Comparison of ENCODE assay signal across 17 cellular contexts in the genomic region with DNA sequence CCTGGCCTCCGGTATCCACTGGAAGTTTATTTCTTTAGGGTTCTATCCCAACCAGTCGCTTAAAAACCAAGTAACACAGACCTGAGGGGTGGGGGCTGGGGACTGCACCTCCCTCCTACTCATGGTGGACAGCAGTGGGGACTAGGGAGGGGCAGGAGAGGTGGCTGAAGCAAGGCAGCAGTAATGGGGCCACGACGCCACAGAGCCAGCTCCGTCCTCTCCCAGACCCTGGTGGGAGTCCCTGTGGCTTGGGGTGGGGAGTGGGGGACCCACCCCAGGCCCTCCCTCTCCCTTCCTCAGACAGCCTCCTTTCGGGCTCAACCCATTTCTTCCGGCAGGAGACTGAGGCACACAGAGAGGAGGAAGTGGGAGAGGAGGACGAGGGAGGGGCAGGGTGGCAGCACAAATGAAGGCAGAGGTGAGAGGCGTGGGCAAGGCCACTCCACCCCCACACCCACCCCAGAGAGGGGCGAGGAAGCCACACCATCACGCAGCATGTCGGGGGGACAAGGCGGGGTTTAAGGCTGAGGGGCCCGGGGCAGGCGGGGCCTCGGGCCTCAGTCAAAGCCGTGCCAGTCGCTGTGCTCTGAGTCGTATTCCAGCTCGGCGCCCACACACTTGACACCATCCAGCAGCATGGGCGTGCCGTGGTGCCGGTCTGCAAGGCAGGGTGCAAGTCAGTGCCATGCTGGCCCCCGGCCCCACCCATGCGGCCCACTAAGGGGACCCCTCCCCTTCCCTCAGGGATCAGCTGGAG. TPM values are rescaled to one million over a fixed set of nuclear protein-coding genes. Genes with fewer than 3 reads are reported as not detected.
DNase-seq lines count a peak whose midpoint lies in the region; ATAC-seq and TF ChIP-seq lines count a peak whose summit lies in the region.
"Had no signal": no experiment of that assay in that cellular context is flagged by ENCODE, and none has a peak within 500 bp of the region (broad histone marks: within the 10 kb centered on the region; RNA-seq: fewer than 3 reads in every experiment).

No MANE protein-coding gene starts in this region.

- no peak overlapping the region for H3K27ac ChIP-seq in HCT116 (ENCODE audit: low read depth, low read length)
- no peak overlapping the region for H3K27ac ChIP-seq in osteoblast (ENCODE audit: low read depth, low read length)
- H3K27ac ChIP-seq: right lobe of liver, thyroid gland had no signal

- TF ChIP-seq RAD21 in HCT116 (IDR thresholded peaks at IDR 0.05; ENCODE audit: low read depth), result no peak

- no peak for ATAC-seq in HCT116

- no peak for TF ChIP-seq POLR2A in HCT116 (IDR thresholded peaks at IDR 0.05; ENCODE audit: borderline replicate concordance, extremely low read depth, insufficient read depth, insufficient read length)

- RAD21 ChIA-PET in HCT116 (lab: Charles Lee; ENCODE audit: low non-redundant PET in 1 of 2, low total read pairs in 2 of 2, uncharacterized antibody in 2 of 2, unreplicated experiment in 2 of 2), result interaction anchor here in 1 of 2 experiments (0.9 to 1.7 kb wide), 2 partner anchors 65 to 101 kb away, joined by 3 read pairs; no protein-coding TSS in a partner anchor

- intact Hi-C loops in HCT116 (cut with micrococcal nuclease), result no loop called here
- intact Hi-C loops in MCF 10A (cut with micrococcal nuclease), result loop anchor here (1.0 kb wide), 1 partner anchor 67 kb away; the partner anchor contains the start of gene AP5S1

- H3K9me3 ChIP-seq in HCT116 (ENCODE audit: control insufficient read depth in 1 of 2, insufficient read depth in 1 of 2, low read depth in 1 of 2, low read length in 2 of 2) (no peaks in the 10 kb centered on the region), osteoblast (ENCODE audit: low read depth, low read length) (no peaks in the 10 kb centered on the region)
- H3K9me3 ChIP-seq: right lobe of liver, SK-N-SH, thyroid gland had no signal

- no peaks in the 10 kb centered on the region for H3K27me3 Mint-ChIP-seq in MCF 10A (ENCODE audit: insufficient read depth, unreplicated experiment)
- H3K27me3 Mint-ChIP-seq: activated B cell treated with CpG ODN at 0.5 μM for 24 hours had no signal

- peaks cover 0 to 8% of the 10 kb centered on the region in 2 experiments; a peak in 1 of 4 replicates for H3K4me1 ChIP-seq in HCT116 (ENCODE audit: control insufficient read depth in 1 of 2, insufficient read depth in 2 of 2, low read length in 2 of 2)
- H3K4me1 ChIP-seq in osteoblast (ENCODE audit: insufficient read depth, low read length), result no peaks in the 10 kb centered on the region

- no peak overlapping the region for H3K4me3 Mint-ChIP-seq in MCF 10A (ENCODE audit: unreplicated experiment)
- H3K4me3 Mint-ChIP-seq: activated CD8-positive, alpha-beta T cell treated with anti-CD3 and anti-CD28 coated beads, Interleukin-2, amount 10 ng/mL, durations not matched to agents 7 days and 5 days; stimulated activated naive B cell treated with anti-CD40 and anti-IgM and Interleukin-4, amounts not matched to agents 10 μg/mL and 1 μg/mL and 100 μg/mL, for 72 hours had no signal

- H3K4me3 ChIP-seq in HCT116 (replicated peaks in 1 of 2; ENCODE audit: low read depth in 1 of 2, low read length in 2 of 2) (no peak overlapping the region), osteoblast (ENCODE audit: insufficient read depth, low read length) (no peak overlapping the region)
- H3K4me3 ChIP-seq: lung, right lobe of liver, thyroid gland had no signal

- no peaks in the 10 kb centered on the region for H3K9me2 ChIP-seq in HCT116 (ENCODE audit: insufficient read depth)
- H3K9me2 ChIP-seq: SK-N-SH had no signal

- POLR2A ChIA-PET in HCT116 (lab: Charles Lee), result no interaction called here
- POLR2A ChIA-PET in MCF 10A (lab: Yijun Ruan, JAX), result interaction anchor here (0.6 to 1.8 kb wide), 5 partner anchors 10 to 32 kb away, joined by 3 to 9 read pairs (median 5); partner anchors contain the start of genes ADISSP and CENPB

- H3K27me3 ChIP-seq in HCT116 (ENCODE audit: insufficient read depth, low read length), result no peaks in the 10 kb centered on the region
- H3K27me3 ChIP-seq in osteoblast (ENCODE audit: insufficient read depth, low read length), result no peaks in the 10 kb centered on the region
- H3K27me3 ChIP-seq: thyroid gland had no signal

- no peak overlapping the region for H3K9ac ChIP-seq in HCT116 (ENCODE audit: low read length)
- H3K9ac ChIP-seq: SK-N-SH had no signal

- peaks cover 20% of the 10 kb centered on the region for H3K36me3 Mint-ChIP-seq in MCF 10A (ENCODE audit: insufficient read depth, unreplicated experiment)

- CTCF ChIA-PET in HCT116 (lab: Charles Lee), result interaction anchor here (1.0 to 1.8 kb wide), 7 partner anchors 9 to 101 kb away, joined by 3 to 8 read pairs (median 4); partner anchors contain the start of genes CENPB and SPEF1
- CTCF ChIA-PET in MCF 10A (lab: Yijun Ruan, JAX), result interaction anchor here (0.6 to 5.7 kb wide), 14 partner anchors 8 to 491 kb away, joined by 3 to 65 read pairs (median 4); partner anchors contain the start of gene ADISSP

- no peak overlapping the region for H3K27ac Mint-ChIP-seq in MCF 10A (ENCODE audit: low read depth, unreplicated experiment)
- H3K27ac Mint-ChIP-seq: activated B cell treated with CpG ODN at 0.5 μM for 24 hours; activated CD8-positive, alpha-beta T cell treated with anti-CD3 and anti-CD28 coated beads, Interleukin-2, amount 10 ng/mL, durations not matched to agents 7 days and 5 days; effector memory CD8-positive, alpha-beta T cell; stimulated activated naive B cell treated with anti-CD40 and anti-IgM and Interleukin-4, amounts not matched to agents 10 μg/mL and 1 μg/mL and 100 μg/mL, for 72 hours had no signal

- H3K79me2 ChIP-seq in HCT116 (ENCODE audit: insufficient read depth, low read length) (peaks cover 2% of the 10 kb centered on the region; the same call in 1 of the 2 replicates), osteoblast (ENCODE audit: insufficient read depth, low read length) (no peaks in the 10 kb centered on the region)

- H3K36me3 ChIP-seq in HCT116 (ENCODE audit: control insufficient read depth in 1 of 2, insufficient read depth in 2 of 2, low read length in 2 of 2), result peaks cover 6 to 33% of the 10 kb centered on the region in 2 experiments; a peak in 3 of 4 replicates
- H3K36me3 ChIP-seq in osteoblast (ENCODE audit: insufficient read depth, low read length), result peaks cover 8% of the 10 kb centered on the region
- H3K36me3 ChIP-seq: right lobe of liver, thyroid gland had no signal

- H3K4me2 ChIP-seq in HCT116 (ENCODE audit: low read length), result no peak overlapping the region
- no peak overlapping the region for H3K4me2 ChIP-seq in osteoblast (ENCODE audit: insufficient read depth, low read length)
- H3K4me2 ChIP-seq: SK-N-SH had no signal

- H3K4me1 Mint-ChIP-seq in MCF 10A (ENCODE audit: insufficient read depth, unreplicated experiment), result no peaks in the 10 kb centered on the region

- H2AFZ ChIP-seq in HCT116 (ENCODE audit: low read depth, low read length, poor library complexity, severe bottlenecking) (no peak overlapping the region), osteoblast (ENCODE audit: low read length) (no peak overlapping the region)

- DNase-seq in HCT116 (ENCODE audit: low read depth, low spot score), result no peak
- no peak for DNase-seq in MCF 10A (ENCODE audit: unreplicated experiment)
- DNase-seq in osteoblast (ENCODE audit: insufficient read length, low spot score, missing footprints), result peak; percentile 72
- DNase-seq in iPS-NIHi11 (ENCODE audit: low spot score), result no peak
- no peak for DNase-seq in epidermal melanocyte (ENCODE audit: insufficient read length, low spot score)
- DNase-seq: activated B cell treated with CpG ODN at 0.5 μM for 24 hours; KG1; NCI-H226; stimulated activated naive B cell treated with anti-CD40 and anti-IgM and Interleukin-4, amounts not matched to agents 10 μg/mL and 1 μg/mL and 100 μg/mL, for 72 hours had no signal

- TSS peak; percentile 71 for BruUV-seq in HCT116 (replicated peaks; lab: Mats Ljungman, UMichigan)
- BruUV-seq in MCF 10A (replicated peaks; lab: Mats Ljungman, UMichigan), result TSS peak; percentile 81

- H4K20me1 ChIP-seq in HCT116 (ENCODE audit: insufficient read depth) (no peaks in the 10 kb centered on the region), osteoblast (ENCODE audit: insufficient read depth, low read length) (no peaks in the 10 kb centered on the region)

- TF ChIP-seq CTCF in HCT116 (IDR thresholded peaks at IDR 0.05 in 2 of 3, conservative IDR thresholded peaks at IDR 0.05 in 1 of 3; ENCODE audit: borderline replicate concordance in 1 of 3, insufficient read depth in 1 of 3, low read depth in 2 of 3, low read length in 2 of 3) (no peak), MCF 10A (IDR thresholded peaks at IDR 0.05; ENCODE audit: unreplicated experiment) (no peak), osteoblast (IDR thresholded peaks at IDR 0.05; ENCODE audit: extremely low read depth, low read depth, low read length) (no peak)

- H3K9me3 Mint-ChIP-seq in MCF 10A (ENCODE audit: unreplicated experiment), result no peaks in the 10 kb centered on the region
- H3K9me3 Mint-ChIP-seq: activated B cell treated with CpG ODN at 0.5 μM for 24 hours; effector memory CD8-positive, alpha-beta T cell; immature natural killer cell; stimulated activated naive B cell treated with anti-CD40 and anti-IgM and Interleukin-4, amounts not matched to agents 10 μg/mL and 1 μg/mL and 100 μg/mL, for 72 hours had no signal

TF ChIP-seq in HCT116, 20 proteins besides CTCF, POLR2A, EP300 and RAD21 (continues in another document):
- TF ChIP-seq, protein P1, sequence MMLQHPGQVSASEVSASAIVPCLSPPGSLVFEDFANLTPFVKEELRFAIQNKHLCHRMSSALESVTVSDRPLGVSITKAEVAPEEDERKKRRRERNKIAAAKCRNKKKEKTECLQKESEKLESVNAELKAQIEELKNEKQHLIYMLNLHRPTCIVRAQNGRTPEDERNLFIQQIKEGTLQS (IDR thresholded peaks at IDR 0.05), result no peak

RNA-seq across cellular contexts. Expression of gene ADISSP, which starts 13.9 kb away (rescaled TPM):
- total RNA-seq in HCT116 (2021; ENCODE audit: unreplicated experiment), result 99.4 TPM
- polyA plus RNA-seq in HCT116 (2012), result 71.0 and 92.8 TPM in 2 replicates
- total RNA-seq in MCF 10A (2022), result 37.8 and 58.8 TPM in 2 replicates
- 15.3 and 18.5 TPM in 2 replicates for total RNA-seq in osteoblast

RNA-seq across cellular contexts. Expression of gene HSPA12B, which starts 21.2 kb away (rescaled TPM):
- total RNA-seq in HCT116 (2021; ENCODE audit: unreplicated experiment) (not detected), MCF 10A (2022) (not detected in 2 replicates), osteoblast (not detected in 2 replicates)
- 0.36 and 0.44 TPM in 2 replicates for polyA plus RNA-seq in HCT116 (2012)
- total RNA-seq: activated B cell treated with CpG ODN at 0.5 μM for 24 hours; activated CD8-positive, alpha-beta T cell treated with anti-CD3 and anti-CD28 coated beads, Interleukin-2, amount 10 ng/mL, durations not matched to agents 7 days and 5 days; astrocyte had no signal

RNA-seq across cellular contexts. Expression of gene SPEF1, which starts 27.6 kb away (rescaled TPM):
- total RNA-seq in HCT116 (2021; ENCODE audit: unreplicated experiment) (0.93 TPM), MCF 10A (2022) (0.32 TPM in 1 of 2 replicates, not detected in the other), osteoblast (under 0.01 TPM in 1 of 2 replicates, not detected in the other)
- polyA plus RNA-seq in HCT116 (2012), result 0.74 and 0.83 TPM in 2 replicates
- total RNA-seq: activated B cell treated with CpG ODN at 0.5 μM for 24 hours, right lobe of liver had no signal
- polyA plus RNA-seq: immature natural killer cell had no signal

RNA-seq across cellular contexts. Expression of gene CENPB, which starts 32.9 kb away (rescaled TPM):
- 67.2 TPM for total RNA-seq in HCT116 (2021; ENCODE audit: unreplicated experiment)
- polyA plus RNA-seq in HCT116 (2012), result 40.7 and 42.0 TPM in 2 replicates
- 51.5 and 54.8 TPM in 2 replicates for total RNA-seq in MCF 10A (2022)
- 95.5 and 101 TPM in 2 replicates for total RNA-seq in osteoblast

RNA-seq across cellular contexts. Expression of gene SIGLEC1, which starts 41.3 kb away (rescaled TPM):
- 0.17 TPM for total RNA-seq in HCT116 (2021; ENCODE audit: unreplicated experiment)
- 0.15 and 0.16 TPM in 2 replicates for polyA plus RNA-seq in HCT116 (2012)
- total RNA-seq in MCF 10A (2022), result not detected in 2 replicates
- under 0.01 TPM in 1 of 2 replicates, not detected in the other for total RNA-seq in osteoblast
- total RNA-seq: activated B cell treated with CpG ODN at 0.5 μM for 24 hours; activated CD8-positive, alpha-beta T cell treated with anti-CD3 and anti-CD28 coated beads, Interleukin-2, amount 10 ng/mL, durations not matched to agents 7 days and 5 days; astrocyte had no signal
- polyA plus RNA-seq: SK-N-SH had no signal
